16 cellular contexts compared by ENCODE assay signal in the genomic region with DNA sequence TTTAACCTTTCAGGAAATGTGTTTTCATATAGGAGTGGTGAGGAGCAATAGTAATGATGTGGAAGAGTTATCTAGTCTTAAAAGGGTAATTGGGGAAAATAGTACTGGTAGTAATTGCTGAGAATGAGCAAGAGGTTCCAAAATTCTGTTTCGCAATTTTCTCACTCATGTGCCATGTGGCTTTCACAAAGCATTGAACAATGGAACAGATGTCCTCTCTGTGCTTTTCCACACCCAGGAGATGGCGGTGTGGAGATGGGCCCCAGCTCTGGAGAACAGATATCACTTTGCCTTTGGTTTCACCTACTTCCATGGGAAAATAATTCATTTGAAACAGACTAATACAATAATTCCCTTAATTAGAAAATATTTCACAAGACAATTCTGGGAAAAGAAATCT.
DNase-seq lines count a peak whose midpoint lies in the region; ATAC-seq and TF ChIP-seq lines count a peak whose summit lies in the region.
"Had no signal": no experiment of that assay in that cellular context is flagged by ENCODE, and none has a peak within 500 bp of the region (broad histone marks: within the 10 kb centered on the region; RNA-seq: fewer than 3 reads in every experiment).

No MANE protein-coding gene starts in this region.

- CTCF ChIA-PET in A673 (lab: Charles Lee), result no interaction called here

- POLR2A ChIA-PET in A673 (lab: Charles Lee; ENCODE audit: low non-redundant PET), result no interaction called here

- H3K27me3 ChIP-seq in A673 (replicated peaks; ENCODE audit: insufficient read depth, low read depth, low read length, poor library complexity), result peaks cover 8% of the 10 kb centered on the region
- H3K27me3 ChIP-seq: ascending aorta had no signal

- H3K4me3 ChIP-seq in A673 (ENCODE audit: low read depth, low read length, poor library complexity, severe bottlenecking) (no peak overlapping the region), fibroblast of mammary gland (ENCODE audit: control insufficient read depth, low read depth, low read length) (no peak overlapping the region)
- H3K4me3 ChIP-seq: ascending aorta, left ventricle myocardium inferior had no signal

- in situ Hi-C loops in SK-MEL-5 (cut with HindIII; ENCODE audit: low pct_unique_long_range_greater_than_20kb, low sequenced_read_pairs), result no loop called here

- H3K4me1 ChIP-seq in A673 (ENCODE audit: insufficient read depth, low read length, poor library complexity, severe bottlenecking), result no peaks in the 10 kb centered on the region
- H3K4me1 ChIP-seq: ascending aorta, left ventricle myocardium inferior had no signal

- DNase-seq in A673 (ENCODE audit: low spot score), result peak; percentile 63
- peak; percentile 26 for DNase-seq in H4 (ENCODE audit: low spot score)
- peak; percentile 38 for DNase-seq in SK-MEL-5 (ENCODE audit: low read depth, low spot score)
- peak; percentile 45 for DNase-seq in fibroblast of mammary gland (ENCODE audit: low read depth)
- no peak for DNase-seq in SK-N-DZ (ENCODE audit: low spot score)
- no peak for DNase-seq in NCI-H187 treated with DMSO at 0.1 percent for 48 hours (lab: John Stamatoyannopoulos, UW)
- no peak for DNase-seq in activated CD8-positive, alpha-beta memory T cell treated with anti-CD3 and anti-CD28 coated beads, Interleukin-2, amount 50 U/mL, for 4 hours
- DNase-seq: activated B cell treated with CpG ODN at 0.5 μM for 24 hours; activated CD8-positive, alpha-beta memory T cell treated with anti-CD3 and anti-CD28 coated beads, Interleukin-2, amount 10 ng/mL, durations not matched to agents 7 days and 5 days; activated gamma-delta T cell treated with Interleukin-2 at 50 U/mL for 16 hours; left ventricle myocardium inferior; naive B cell; NCI-H1694; T-helper 1 cell had no signal

- H3K9me3 ChIP-seq in A673 (ENCODE audit: low read depth, low read length, poor library complexity, severe bottlenecking), result no peaks in the 10 kb centered on the region
- H3K9me3 ChIP-seq: ascending aorta had no signal

- ATAC-seq in HG03520 (IDR thresholded peaks at IDR 0.05; ENCODE audit: unreplicated experiment), result no peak
- ATAC-seq: activated CD8-positive, alpha-beta memory T cell treated with anti-CD3 and anti-CD28 coated beads, Interleukin-2, amount 10 ng/mL, durations not matched to agents 7 days and 5 days had no signal

- BruUV-seq in A673 (replicated peaks; lab: Mats Ljungman, UMichigan), result no TSS peak

- intact Hi-C loops in A673 (cut with micrococcal nuclease; ENCODE audit: unreplicated experiment), result no loop called here

- no peak overlapping the region for H3K27ac ChIP-seq in A673 (ENCODE audit: low read depth, low read length, poor library complexity, severe bottlenecking)
- H3K27ac ChIP-seq: ascending aorta, left ventricle myocardium inferior had no signal

- H3K36me3 ChIP-seq in A673 (ENCODE audit: insufficient read depth, low read length, poor library complexity, severe bottlenecking), result no peaks in the 10 kb centered on the region
- H3K36me3 ChIP-seq: ascending aorta, left ventricle myocardium inferior had no signal

- TF ChIP-seq CTCF in A673 (conservative IDR thresholded peaks at IDR 0.05; ENCODE audit: low read depth, low read length), result peak; percentile 56
- peak; percentile 2 for TF ChIP-seq CTCF in fibroblast of mammary gland (conservative IDR thresholded peaks at IDR 0.05; ENCODE audit: control insufficient read depth, insufficient read depth, low read depth, low read length)

Comparison
In these comparisons a context has a peak if more than half of its experiments do, and no peak if none do; other contexts are left out.
1. DNase-seq: peak in A673 (single experiment), H4 (single experiment), SK-MEL-5 (single experiment) and fibroblast of mammary gland (single experiment); none in SK-N-DZ (single experiment), NCI-H187 treated with DMSO at 0.1 percent for 48 hours (single experiment) and activated CD8-positive, alpha-beta memory T cell treated with anti-CD3 and anti-CD28 coated beads, Interleukin-2, amount 50 U/mL, for 4 hours (single experiment).